1 cellular context compared by ENCODE assay signal in genomic region chr3:107904536-107905066, GRCh38.
TF ChIP-seq lines count a peak whose summit lies in the region.

No MANE protein-coding gene starts in this region.

TF ChIP-seq in WTC11, 78 proteins besides CTCF, POLR2A, EP300 and RAD21 (continued from another document):
- no peak for TF ChIP-seq ATF6 (CRISPR knock-in tag; IDR thresholded peaks at IDR 0.05)
- no peak for TF ChIP-seq ZNF219 (CRISPR knock-in tag; IDR thresholded peaks at IDR 0.05; ENCODE audit: borderline replicate concordance)
- no peak for TF ChIP-seq ESRRA (CRISPR knock-in tag; IDR thresholded peaks at IDR 0.05; ENCODE audit: borderline replicate concordance)
- TF ChIP-seq NFE2L1 (CRISPR knock-in tag; IDR thresholded peaks at IDR 0.05): no peak
- TF ChIP-seq ZNF671 (CRISPR knock-in tag; IDR thresholded peaks at IDR 0.05): no peak
- no peak for TF ChIP-seq ZNF317 (CRISPR knock-in tag; IDR thresholded peaks at IDR 0.05; ENCODE audit: borderline replicate concordance, low read depth)
- TF ChIP-seq E2F4 (CRISPR knock-in tag; IDR thresholded peaks at IDR 0.05; ENCODE audit: borderline replicate concordance, low read depth): no peak
- TF ChIP-seq ZNF416 (CRISPR knock-in tag; IDR thresholded peaks at IDR 0.05): no peak
- TF ChIP-seq RELA (CRISPR knock-in tag; IDR thresholded peaks at IDR 0.05; ENCODE audit: borderline replicate concordance): no peak
- TF ChIP-seq ZNF232 (CRISPR knock-in tag; IDR thresholded peaks at IDR 0.05): no peak
- TF ChIP-seq MYBL2 (CRISPR knock-in tag; IDR thresholded peaks at IDR 0.05): no peak
- no peak for TF ChIP-seq CBFB (CRISPR knock-in tag; IDR thresholded peaks at IDR 0.05; ENCODE audit: low read depth)
